In genomic region chr18:65279668-65280305, GRCh38 we compare ENCODE assay signal across 26 cellular contexts.
"Had no signal": no experiment of that assay in that cellular context is flagged by ENCODE, and none has a peak within 500 bp of the region (broad histone marks: within the 10 kb centered on the region; RNA-seq: fewer than 3 reads in every experiment).

No MANE protein-coding gene starts in this region.

- H3K9ac ChIP-seq: neural progenitor cell had no signal

- H3K27ac Mint-ChIP-seq: memory B cell; mesothelial cell of epicardium; naive thymus-derived CD4-positive, alpha-beta T cell; nephron; neural progenitor cell; stimulated activated memory B cell treated with anti-CD40 and anti-IgM and Interleukin-4, amounts not matched to agents 10 μg/mL and 1 μg/mL and 100 μg/mL, for 72 hours had no signal

- H3K4me2 ChIP-seq: neural progenitor cell had no signal

- DNase-seq: dorsolateral prefrontal cortex; effector CD4-positive, alpha-beta T cell; head of caudate nucleus; left ventricle myocardium superior; lower lobe of right lung; mucosa of descending colon; naive thymus-derived CD4-positive, alpha-beta T cell; nucleus accumbens; sigmoid colon; stimulated activated CD4-positive, alpha-beta T cell treated with anti-CD3 and anti-CD28 coated beads, Interleukin-2, amount 100 ng/mL, for 24 hours; stimulated activated CD4-positive, alpha-beta T cell treated with anti-CD3 and anti-CD28 coated beads, Interleukin-4, amount 100 ng/mL, for 24 hours; stimulated activated naive CD8-positive, alpha-beta T cell treated with anti-CD3 and anti-CD28 coated beads, Interleukin-15, Interleukin-2, amounts not matched to agents 100 U/mL and 50 U/mL, for 24 hours; upper lobe of left lung had no signal

- FAIRE-seq: colon, frontal cortex, keratinocyte, urothelium cell line had no signal

- H3K27me3 ChIP-seq: dorsolateral prefrontal cortex, neural progenitor cell, right atrium auricular region, sigmoid colon, tibial nerve, upper lobe of left lung had no signal

- H3K27ac ChIP-seq: dorsolateral prefrontal cortex, lower lobe of right lung, neural progenitor cell, prostate gland, right atrium auricular region, sigmoid colon, thoracic aorta, tibial nerve, upper lobe of left lung had no signal

- ATAC-seq: left ventricle myocardium superior; lower lobe of right lung; mucosa of descending colon; naive thymus-derived CD4-positive, alpha-beta T cell; stimulated activated memory B cell treated with anti-CD40 and anti-IgM and Interleukin-4, amounts not matched to agents 10 μg/mL and 1 μg/mL and 100 μg/mL, for 72 hours; stimulated activated naive CD8-positive, alpha-beta T cell treated with anti-CD3 and anti-CD28 coated beads, Interleukin-15, Interleukin-2, amounts not matched to agents 100 U/mL and 50 U/mL, for 24 hours had no signal

- H3K36me3 ChIP-seq: lower lobe of right lung, neural progenitor cell, prostate gland, right atrium auricular region, sigmoid colon, thoracic aorta, tibial nerve, upper lobe of left lung had no signal

- H3K4me1 ChIP-seq: lower lobe of right lung, neural progenitor cell, prostate gland, right atrium auricular region, sigmoid colon, tibial nerve, upper lobe of left lung had no signal

- H3K27me3 Mint-ChIP-seq: memory B cell; naive thymus-derived CD4-positive, alpha-beta T cell; stimulated activated memory B cell treated with anti-CD40 and anti-IgM and Interleukin-4, amounts not matched to agents 10 μg/mL and 1 μg/mL and 100 μg/mL, for 72 hours had no signal

- H3K9me3 ChIP-seq: lower lobe of right lung, mucosa of descending colon, prostate gland, right atrium auricular region, sigmoid colon, thoracic aorta, tibial nerve, upper lobe of left lung had no signal

- H3K4me3 Mint-ChIP-seq: memory B cell; mesothelial cell of epicardium; naive thymus-derived CD4-positive, alpha-beta T cell; nephron; neural progenitor cell; stimulated activated memory B cell treated with anti-CD40 and anti-IgM and Interleukin-4, amounts not matched to agents 10 μg/mL and 1 μg/mL and 100 μg/mL, for 72 hours had no signal

- H3K36me3 Mint-ChIP-seq: memory B cell; mesothelial cell of epicardium; neural progenitor cell; stimulated activated memory B cell treated with anti-CD40 and anti-IgM and Interleukin-4, amounts not matched to agents 10 μg/mL and 1 μg/mL and 100 μg/mL, for 72 hours had no signal

- H3K9me3 Mint-ChIP-seq: memory B cell, nephron had no signal

- H3K4me3 ChIP-seq: dorsolateral prefrontal cortex, lower lobe of right lung, mucosa of descending colon, neural progenitor cell, prostate gland, right atrium auricular region, sigmoid colon, thoracic aorta, tibial nerve, upper lobe of left lung had no signal

- H3K4me1 Mint-ChIP-seq: memory B cell; mesothelial cell of epicardium; naive thymus-derived CD4-positive, alpha-beta T cell; nephron; neural progenitor cell; stimulated activated memory B cell treated with anti-CD40 and anti-IgM and Interleukin-4, amounts not matched to agents 10 μg/mL and 1 μg/mL and 100 μg/mL, for 72 hours had no signal
